1 cellular context compared by ENCODE assay signal in genomic region chr11:558503-558902, GRCh38.
TF ChIP-seq lines count a peak whose summit lies in the region.

No MANE protein-coding gene starts in this region.

TF ChIP-seq in HepG2, 621 proteins besides CTCF, POLR2A, EP300 and RAD21:
- no peak for TF ChIP-seq CC2D1A (CRISPR knock-in tag; IDR thresholded peaks at IDR 0.05)
- TF ChIP-seq ZBTB38 (CRISPR knock-in tag; IDR thresholded peaks at IDR 0.05) = no peak
- TF ChIP-seq ZNF567 (CRISPR knock-in tag; IDR thresholded peaks at IDR 0.05; ENCODE audit: borderline replicate concordance) = no peak
- no peak for TF ChIP-seq GATA4 (IDR thresholded peaks at IDR 0.05; ENCODE audit: borderline replicate concordance, low read depth)
- no peak for TF ChIP-seq FOXA1 (IDR thresholded peaks at IDR 0.05)
- no peak for TF ChIP-seq FOXA1 (CRISPR knock-in tag; IDR thresholded peaks at IDR 0.05)
- TF ChIP-seq REST (IDR thresholded peaks at IDR 0.05; ENCODE audit: borderline replicate concordance in 1 of 2, low read depth in 1 of 2, low read length in 2 of 2) = no peak
- TF ChIP-seq ZNF652 (CRISPR knock-in tag; IDR thresholded peaks at IDR 0.05; ENCODE audit: borderline replicate concordance, low read depth) = no peak
- TF ChIP-seq TEAD3 (CRISPR knock-in tag; optimal IDR thresholded peaks at IDR 0.05; ENCODE audit: borderline replicate concordance) = no peak
- TF ChIP-seq CREM (IDR thresholded peaks at IDR 0.05) = no peak
- TF ChIP-seq CREM (CRISPR knock-in tag; IDR thresholded peaks at IDR 0.05) = no peak
- no peak for TF ChIP-seq MED1 (CRISPR knock-in tag; IDR thresholded peaks at IDR 0.05)
- no peak for TF ChIP-seq LCORL (IDR thresholded peaks at IDR 0.05)
- no peak for TF ChIP-seq LCORL (CRISPR knock-in tag; IDR thresholded peaks at IDR 0.05)
- TF ChIP-seq KDM6A (CRISPR knock-in tag; IDR thresholded peaks at IDR 0.05; ENCODE audit: low read depth) = no peak
- TF ChIP-seq SP1 (IDR thresholded peaks at IDR 0.05) = no peak
- TF ChIP-seq SP1 (CRISPR knock-in tag; IDR thresholded peaks at IDR 0.05) = no peak
- TF ChIP-seq GTF3A (CRISPR knock-in tag; conservative IDR thresholded peaks at IDR 0.05) = no peak
- TF ChIP-seq ZBTB7A (CRISPR knock-in tag; IDR thresholded peaks at IDR 0.05) = no peak
- no peak for TF ChIP-seq NCOA1 (CRISPR knock-in tag; IDR thresholded peaks at IDR 0.05)
- TF ChIP-seq NFIB (CRISPR knock-in tag; IDR thresholded peaks at IDR 0.05; ENCODE audit: borderline replicate concordance) = no peak
